Comparison of ENCODE assay signal across 9 cellular contexts in genomic region chr1:9315411-9316079, GRCh38. TPM values are rescaled to one million over a fixed set of nuclear protein-coding genes. Genes with fewer than 3 reads are reported as not detected.
DNase-seq lines count a peak whose midpoint lies in the region; ATAC-seq, FAIRE-seq and TF ChIP-seq lines count a peak whose summit lies in the region.
"Had no signal": no experiment of that assay in that cellular context is flagged by ENCODE, and none has a peak within 500 bp of the region (broad histone marks: within the 10 kb centered on the region; RNA-seq: fewer than 3 reads in every experiment).

No MANE protein-coding gene starts in this region.

- no peak overlapping the region for H3K27ac ChIP-seq in CD8-positive, alpha-beta memory T cell (ENCODE audit: low read depth, low read length)
- peak overlapping the region in 3 of 4 donors; percentile 17 to 46 (median 46) for H3K27ac ChIP-seq in Peyer's patch

- FAIRE-seq in HTR-8/SVneo (lab: Jason Lieb, UNC): no peak
- FAIRE-seq: islet of Langerhans had no signal

- no peak overlapping the region for H3K4me3 ChIP-seq in CD8-positive, alpha-beta memory T cell (ENCODE audit: low read length)
- H3K4me3 ChIP-seq in Peyer's patch (peak overlapping the region in 1 of 4 donors; percentile 12), skeletal muscle satellite cell (ENCODE audit: low read length) (no peak overlapping the region)

- POLR2A ChIA-PET in CD8-positive, alpha-beta memory T cell (lab: Charles Lee): no interaction called here

- no peaks in the 10 kb centered on the region for H3K4me1 ChIP-seq in CD8-positive, alpha-beta memory T cell (ENCODE audit: insufficient read depth, low read length)
- peaks cover 5 to 50% (median 13%) of the 10 kb centered on the region in 4 donors for H3K4me1 ChIP-seq in Peyer's patch
- peaks cover 39% of the 10 kb centered on the region for H3K4me1 ChIP-seq in skeletal muscle satellite cell (ENCODE audit: control insufficient read depth, insufficient read depth, low read length)

- H3K9me3 Mint-ChIP-seq in CD8-positive, alpha-beta memory T cell: no peaks in the 10 kb centered on the region
- H3K9me3 Mint-ChIP-seq in chondrocyte (ENCODE audit: low read depth): no peaks in the 10 kb centered on the region

- H3K27ac Mint-ChIP-seq in CD8-positive, alpha-beta memory T cell: peak overlapping the region in 3 of 8 donors; percentile 5 to 54 (median 27)
- peak overlapping the region; percentile 99 for H3K27ac Mint-ChIP-seq in chondrocyte (ENCODE audit: unreplicated experiment)

- no peaks in the 10 kb centered on the region for H3K36me3 ChIP-seq in CD8-positive, alpha-beta memory T cell (ENCODE audit: insufficient read depth, low read length)
- no peaks in the 10 kb centered on the region for H3K36me3 ChIP-seq in Peyer's patch
- peaks cover 5% of the 10 kb centered on the region for H3K36me3 ChIP-seq in skeletal muscle satellite cell (ENCODE audit: insufficient read depth, low read length)

- peaks cover 10 to 24% (median 23%) of the 10 kb centered on the region in 3 donors for H3K4me1 Mint-ChIP-seq in CD8-positive, alpha-beta memory T cell
- peaks cover 89% of the 10 kb centered on the region for H3K4me1 Mint-ChIP-seq in chondrocyte (ENCODE audit: low read depth)

- H3K9ac ChIP-seq in skeletal muscle satellite cell (ENCODE audit: low read depth, low read length): peak overlapping the region; percentile 54

- no peak for TF ChIP-seq POLR2A in Peyer's patch (IDR thresholded peaks at IDR 0.05)

- CTCF ChIA-PET in CD8-positive, alpha-beta memory T cell (lab: Charles Lee): no interaction called here

- no peaks in the 10 kb centered on the region for H3K9me3 ChIP-seq in CD8-positive, alpha-beta memory T cell (ENCODE audit: low read length)
- H3K9me3 ChIP-seq in Peyer's patch: no peaks in the 10 kb centered on the region
- H3K9me3 ChIP-seq in skeletal muscle satellite cell (replicated peaks; ENCODE audit: low read length): no peaks in the 10 kb centered on the region

- no peak for TF ChIP-seq CTCF in Peyer's patch (IDR thresholded peaks at IDR 0.05)
- no peak for TF ChIP-seq CTCF in chondrocyte (IDR thresholded peaks at IDR 0.05)

- H3K36me3 Mint-ChIP-seq in CD8-positive, alpha-beta memory T cell: no peaks in the 10 kb centered on the region
- peaks cover 25% of the 10 kb centered on the region for H3K36me3 Mint-ChIP-seq in chondrocyte (ENCODE audit: low read depth)

- H3K4me3 Mint-ChIP-seq in CD8-positive, alpha-beta memory T cell: peak overlapping the region in 6 of 7 donors; percentile 2 to 57 (median 31)
- H3K4me3 Mint-ChIP-seq in chondrocyte (ENCODE audit: unreplicated experiment): peak overlapping the region; percentile 51

- ATAC-seq in HG03439 (IDR thresholded peaks at IDR 0.05; ENCODE audit: unreplicated experiment) (no peak), GM18870 (IDR thresholded peaks at IDR 0.05; ENCODE audit: unreplicated experiment) (no peak)

- H3K4me2 ChIP-seq in skeletal muscle satellite cell (ENCODE audit: low read length): peak overlapping the region; percentile 63

- H3K27me3 Mint-ChIP-seq in CD8-positive, alpha-beta memory T cell: peaks cover 1 to 4% of the 10 kb centered on the region in 2 donors
- H3K27me3 Mint-ChIP-seq in chondrocyte (ENCODE audit: low read depth): no peaks in the 10 kb centered on the region

- no peak for DNase-seq in CD8-positive, alpha-beta memory T cell
- no peak for DNase-seq in Peyer's patch
- DNase-seq in chondrocyte (ENCODE audit: low spot score): no peak
- DNase-seq in HTR-8/SVneo (ENCODE audit: insufficient read length, low spot score): no peak
- no peak for DNase-seq in NCI-H526 treated with DMSO at 0.1 percent for 48 hours (lab: John Stamatoyannopoulos, UW)

- H3K27me3 ChIP-seq in CD8-positive, alpha-beta memory T cell (ENCODE audit: insufficient read depth, low read length, poor library complexity, severe bottlenecking): no peaks in the 10 kb centered on the region
- no peaks in the 10 kb centered on the region for H3K27me3 ChIP-seq in Peyer's patch
- H3K27me3 ChIP-seq in skeletal muscle satellite cell (ENCODE audit: control insufficient read depth, insufficient read depth, low read length): no peaks in the 10 kb centered on the region

RNA-seq across cellular contexts. Expression of gene SPSB1, which starts 22.9 kb away (rescaled TPM):
- 1 to 10 TPM in 1 of 2 experiments, under 1 TPM in 1; 0.92 to 1.2 TPM for total RNA-seq in CD8-positive, alpha-beta memory T cell
- 2.8 TPM for polyA plus RNA-seq in CD8-positive, alpha-beta memory T cell
- total RNA-seq in Peyer's patch: 100 to 1,000 TPM in 2 of 4 donors, 10 to 100 TPM in 2; 69.3 to 168 (median 94.1) TPM
- total RNA-seq in chondrocyte: 164 to 184 TPM (median 173 TPM) in 3 replicates
- total RNA-seq in skeletal muscle satellite cell (2012; rRNA removed): 8.6 and 11.4 TPM in 2 replicates

Comparison
In these comparisons a context has a peak if more than half of its experiments do, and no peak if none do; other contexts are left out.
1. RNA of gene SPSB1, which starts 22.9 kb away (total RNA-seq): 164 to 184 TPM in chondrocyte and 69.3 to 168 TPM in Peyer's patch; 0.92 to 1.2 TPM in CD8-positive, alpha-beta memory T cell; every median in the first group is over 10 times any median in the second.